In genomic region chrX:54560411-54560810, GRCh38 we compare ENCODE assay signal across 18 cellular contexts. TPM values are rescaled to one million over a fixed set of nuclear protein-coding genes. Genes with fewer than 3 reads are reported as not detected.
DNase-seq lines count a peak whose midpoint lies in the region; ATAC-seq and TF ChIP-seq lines count a peak whose summit lies in the region.
"Had no signal": no experiment of that assay in that cellular context is flagged by ENCODE, and none has a peak within 500 bp of the region (broad histone marks: within the 10 kb centered on the region; RNA-seq: fewer than 3 reads in every experiment).

No MANE protein-coding gene starts in this region.

- H4K20me1 ChIP-seq in SK-N-SH (ENCODE audit: insufficient read depth), result no peaks in the 10 kb centered on the region

- H3K4me3 ChIP-seq in SK-N-SH (ENCODE audit: low read depth in 2 of 2, low read length in 1 of 2), result no peak overlapping the region
- H3K4me3 ChIP-seq in brain microvascular endothelial cell (ENCODE audit: low read depth, low read length), result no peak overlapping the region
- H3K4me3 ChIP-seq in lung, result no peak overlapping the region
- H3K4me3 ChIP-seq: BLaER1 treated with 17β-estradiol and CSF1 and Interleukin-3, amounts not matched to agents 10 nM and 100 nM had no signal

- no peak for TF ChIP-seq RAD21 in SK-N-SH (IDR thresholded peaks at IDR 0.05; ENCODE audit: low read length)

- no peak for TF ChIP-seq EP300 in SK-N-SH (IDR thresholded peaks at IDR 0.05; ENCODE audit: borderline replicate concordance in 1 of 2, low read depth in 1 of 2, low read length in 1 of 2)

- no peaks in the 10 kb centered on the region for H3K9me2 ChIP-seq in SK-N-SH

- no peak overlapping the region for H3K4me2 ChIP-seq in SK-N-SH
- H3K4me2 ChIP-seq: BLaER1 treated with 17β-estradiol and CSF1 and Interleukin-3, amounts not matched to agents 10 nM and 100 nM had no signal

- WGBS in SK-N-SH (ENCODE audit: low lambda C conversion rate), result 42% methylated on average over 9 of the region's 11 CpGs
- 82 to 98% methylated on average over 8 to 11 of the region's 11 CpGs for WGBS in lung, 2 donors

- DNase-seq in SK-N-SH, result no peak
- peak; percentile 2 for DNase-seq in brain microvascular endothelial cell
- peak; percentile 22 for DNase-seq in lung (ENCODE audit: low spot score)
- DNase-seq in pulmonary artery endothelial cell (ENCODE audit: low read depth, low spot score), result peak; percentile 5
- DNase-seq in SKM-1 (lab: John Stamatoyannopoulos, UW; ENCODE audit: unreplicated experiment), result no peak
- no peak for DNase-seq in cerebellum (ENCODE audit: low spot score)
- DNase-seq in OCI-M1 (lab: John Stamatoyannopoulos, UW), result no peak
- DNase-seq: AML-193; CD4-positive, CD25-positive, alpha-beta regulatory T cell; DMS153; DMS79 treated with DMSO at 0.1 percent for 48 hours; EL; GDM1; GOT3; H9 had no signal

- CTCF ChIA-PET in SK-N-SH (lab: Yijun Ruan, JAX), result no interaction called here

- H3K27me3 ChIP-seq in SK-N-SH (ENCODE audit: insufficient read depth), result no peaks in the 10 kb centered on the region
- H3K27me3 ChIP-seq in brain microvascular endothelial cell (replicated peaks), result no peaks in the 10 kb centered on the region
- no peaks in the 10 kb centered on the region for H3K27me3 ChIP-seq in lung (ENCODE audit: control insufficient read depth, insufficient read depth)

- H3K27ac ChIP-seq in SK-N-SH (ENCODE audit: low read depth in 2 of 2, low read length in 1 of 2) (no peak overlapping the region), brain microvascular endothelial cell (no peak overlapping the region), lung (ENCODE audit: low read depth in 1 of 2, low read length in 1 of 2) (no peak overlapping the region)
- H3K27ac ChIP-seq: 22Rv1; BLaER1 treated with 17β-estradiol and CSF1 and Interleukin-3, amounts not matched to agents 10 nM and 100 nM had no signal

- in situ Hi-C loops in brain microvascular endothelial cell (cut with HindIII; ENCODE audit: low pct_ligation_motif_present, low sequenced_read_pairs), result no loop called here

- no peaks in the 10 kb centered on the region for H3K79me2 ChIP-seq in SK-N-SH (ENCODE audit: insufficient read depth)

- TF ChIP-seq CTCF in SK-N-SH (IDR thresholded peaks at IDR 0.05), result no peak
- TF ChIP-seq CTCF in brain microvascular endothelial cell (IDR thresholded peaks at IDR 0.05; ENCODE audit: low read depth, low read length, missing control alignments), result no peak
- no peak for TF ChIP-seq CTCF in lung (IDR thresholded peaks at IDR 0.05; ENCODE audit: control extremely low read depth, extremely low read depth)

- peaks cover 3% of the 10 kb centered on the region for H3F3A ChIP-seq in SK-N-SH (replicated peaks; ENCODE audit: insufficient read depth)

- H3K4me1 ChIP-seq in SK-N-SH (ENCODE audit: control insufficient read depth in 1 of 2, insufficient read depth in 2 of 2, low read depth in 1 of 2, low read length in 1 of 2) (no peaks in the 10 kb centered on the region), lung (ENCODE audit: control insufficient read depth in 2 of 2, insufficient read depth in 2 of 2, low read length in 2 of 2) (no peaks in the 10 kb centered on the region)
- H3K4me1 ChIP-seq: BLaER1 treated with 17β-estradiol and CSF1 and Interleukin-3, amounts not matched to agents 10 nM and 100 nM had no signal

- ATAC-seq in SK-N-SH treated with all-trans-retinoic acid at 6 μM for 48 hours (no peak), lung (ENCODE audit: insufficient read depth, low FRiP score) (no peak)

- POLR2A ChIA-PET in SK-N-SH (lab: Yijun Ruan, JAX), result no interaction called here

- H3K36me3 ChIP-seq in SK-N-SH (replicated peaks in 1 of 2; ENCODE audit: control insufficient read depth in 1 of 2, insufficient read depth in 2 of 2, low read length in 1 of 2), result peaks cover 11 to 15% of the 10 kb centered on the region in 2 experiments
- peaks cover 17% of the 10 kb centered on the region for H3K36me3 ChIP-seq in brain microvascular endothelial cell (replicated peaks)
- peaks cover 16 to 24% of the 10 kb centered on the region in 2 donors for H3K36me3 ChIP-seq in lung (ENCODE audit: control insufficient read depth in 2 of 2, insufficient read depth in 2 of 2, low read length in 2 of 2)

- no peak overlapping the region for H3K9ac ChIP-seq in SK-N-SH
- H3K9ac ChIP-seq: BLaER1 treated with 17β-estradiol and CSF1 and Interleukin-3, amounts not matched to agents 10 nM and 100 nM had no signal

- H2AFZ ChIP-seq in SK-N-SH (ENCODE audit: low read depth), result no peak overlapping the region

- no peaks in the 10 kb centered on the region for H3K9me3 ChIP-seq in SK-N-SH
- H3K9me3 ChIP-seq in lung (ENCODE audit: control insufficient read depth in 2 of 2, insufficient read depth in 1 of 2, low read length in 1 of 2), result peaks cover 0 to 6% of the 10 kb centered on the region in 2 donors

TF ChIP-seq in SK-N-SH, 30 proteins besides CTCF, POLR2A, EP300 and RAD21:
- no peak for TF ChIP-seq POLR2AphosphoS5 (IDR thresholded peaks at IDR 0.05; ENCODE audit: low read depth, low read length)
- TF ChIP-seq GABPA (IDR thresholded peaks at IDR 0.05; ENCODE audit: low read depth), result peak; percentile 34; the same call in 1 of the 2 replicates

TF ChIP-seq in SK-N-SH treated with all-trans-retinoic acid at 6 μM for 48 hours, 23 proteins besides CTCF, POLR2A, EP300 and RAD21:
- no peak for TF ChIP-seq PATZ1 (CRISPR knock-in tag; IDR thresholded peaks at IDR 0.05; ENCODE audit: borderline replicate concordance)
TF ChIP-seq in SK-N-SH treated with all-trans-retinoic acid at 6 μM for 48 hours: peak in this region for 0.

RNA-seq across cellular contexts. Expression of gene GNL3L, which starts 30.4 kb away (rescaled TPM):
- 16.3 and 19.4 TPM in 2 replicates for polyA plus RNA-seq in SK-N-SH (2012; rRNA removed)
- polyA plus RNA-seq in SK-N-SH (2012; cell fraction: cytosol; rRNA removed), result 12.0 and 15.0 TPM in 2 replicates
- polyA plus RNA-seq in SK-N-SH (2012; cell fraction: nucleus; rRNA removed), result 21.6 and 27.8 TPM in 2 replicates
- 10 to 100 TPM; 33.6 to 42.9 TPM for total RNA-seq in lung
- polyA plus RNA-seq in lung, result 10 to 100 TPM in 1 of 2 donors, 1 to 10 TPM in 1; 4.0 to 12.6 TPM
- 32.8 and 44.4 TPM in 2 replicates for total RNA-seq in pulmonary artery endothelial cell
- total RNA-seq in cerebellum, result 20.8 TPM

Comparison
In these comparisons a context has a peak if more than half of its experiments do, and no peak if none do; other contexts are left out.
1. DNase-seq: peak in brain microvascular endothelial cell (single experiment), lung (single experiment) and pulmonary artery endothelial cell (single experiment); none in SK-N-SH (single experiment), SKM-1 (single experiment), cerebellum (single experiment) and OCI-M1 (single experiment).